In genomic region chr6:39849228-39849627, GRCh38 we compare ENCODE assay signal across 24 cellular contexts. TPM values are rescaled to one million over a fixed set of nuclear protein-coding genes. Genes with fewer than 3 reads are reported as not detected.
"Had no signal": no experiment of that assay in that cellular context is flagged by ENCODE, and none has a peak within 500 bp of the region (broad histone marks: within the 10 kb centered on the region; RNA-seq: fewer than 3 reads in every experiment).

No MANE protein-coding gene starts in this region.

- H3K9me3 ChIP-seq: psoas muscle, right atrium auricular region, suprapubic skin, vagina had no signal

- H3K36me3 ChIP-seq: right atrium auricular region, suprapubic skin, vagina had no signal

- ATAC-seq: activated CD4-positive, alpha-beta T cell treated with anti-CD3 and anti-CD28 coated beads for 36 hours; activated T-cell treated with anti-CD3 and anti-CD28 coated beads, Interleukin-2, amount 50 U/mL, for 4 hours; natural killer cell; psoas muscle; stimulated activated effector memory CD8-positive, alpha-beta T cell treated with anti-CD3 and anti-CD28 coated beads, Interleukin-12 subunit alpha, Interleukin-12 subunit beta, amount 100 ng/mL, for 72 hours; stimulated activated naive CD8-positive, alpha-beta T cell treated with anti-CD3 and anti-CD28 coated beads, Interleukin-15, amount 100 ng/mL, for 72 hours had no signal

- H3K9me3 Mint-ChIP-seq: activated B cell treated with CpG ODN at 0.5 μM for 24 hours; activated naive CD8-positive, alpha-beta T cell treated with anti-CD3 and anti-CD28 coated beads for 36 hours; activated T-cell treated with anti-CD3 and anti-CD28 coated beads, Interleukin-2, amount 50 U/mL, for 4 hours; dendritic cell treated with granulocyte-macrophage colony-stimulating factor and Interleukin-4, amounts not matched to agents 40 ng/mL and 50 ng/mL, for 4 days; mesothelial cell of epicardium; natural killer cell; stimulated activated effector memory CD8-positive, alpha-beta T cell treated with anti-CD3 and anti-CD28 coated beads, Interleukin-12 subunit alpha, Interleukin-12 subunit beta, amount 100 ng/mL, for 72 hours; stimulated activated naive CD8-positive, alpha-beta T cell treated with anti-CD3 and anti-CD28 coated beads, Interleukin-15, amount 100 ng/mL, for 72 hours had no signal

- H3K27me3 Mint-ChIP-seq: stimulated activated naive CD8-positive, alpha-beta T cell treated with anti-CD3 and anti-CD28 coated beads, Interleukin-15, amount 100 ng/mL, for 72 hours; type B pancreatic cell had no signal

- H3K27me3 ChIP-seq: right atrium auricular region, suprapubic skin, vagina had no signal

- H3K36me3 Mint-ChIP-seq: activated naive CD8-positive, alpha-beta T cell treated with anti-CD3 and anti-CD28 coated beads for 36 hours; mesothelial cell of epicardium; natural killer cell; stimulated activated effector memory CD8-positive, alpha-beta T cell treated with anti-CD3 and anti-CD28 coated beads, Interleukin-12 subunit alpha, Interleukin-12 subunit beta, amount 100 ng/mL, for 72 hours; type B pancreatic cell had no signal

- H3K27ac ChIP-seq: psoas muscle, suprapubic skin, vagina had no signal

- H3K4me1 ChIP-seq: suprapubic skin had no signal

- H3K4me3 ChIP-seq: psoas muscle, right atrium auricular region, suprapubic skin, vagina had no signal

- H3K4me1 Mint-ChIP-seq: activated B cell treated with CpG ODN at 0.5 μM for 24 hours; activated CD4-positive, alpha-beta T cell treated with anti-CD3 and anti-CD28 coated beads for 36 hours; activated naive CD8-positive, alpha-beta T cell treated with anti-CD3 and anti-CD28 coated beads for 36 hours; natural killer cell; stimulated activated effector memory CD8-positive, alpha-beta T cell treated with anti-CD3 and anti-CD28 coated beads, Interleukin-12 subunit alpha, Interleukin-12 subunit beta, amount 100 ng/mL, for 72 hours; stimulated activated naive CD8-positive, alpha-beta T cell treated with anti-CD3 and anti-CD28 coated beads, Interleukin-15, amount 100 ng/mL, for 72 hours had no signal

- DNase-seq: activated B cell treated with CpG ODN at 0.5 μM for 24 hours; activated CD4-positive, alpha-beta T cell treated with anti-CD3 and anti-CD28 coated beads for 36 hours; activated CD4-positive, alpha-beta T cell treated with anti-CD3 and anti-CD28 coated beads, Interleukin-2, amount 50 U/mL, for 4 hours; activated CD8-positive, alpha-beta memory T cell treated with anti-CD3 and anti-CD28 coated beads, Interleukin-2, amount 50 U/mL, for 48 hours; activated naive CD4-positive, alpha-beta T cell treated with Interleukin-2 at 50 U/mL for 16 hours; activated naive CD8-positive, alpha-beta T cell treated with anti-CD3 and anti-CD28 coated beads for 36 hours; activated T-cell treated with anti-CD3 and anti-CD28 coated beads, Interleukin-2, amount 50 U/mL, for 4 hours; cerebellar nuclear complex; effector CD8-positive, alpha-beta T cell; natural killer cell; psoas muscle; stimulated activated CD4-positive, alpha-beta T cell treated with anti-CD3 and anti-CD28 coated beads, Interleukin-1b, Interleukin-23, amount 100 ng/mL, for 48 hours; stimulated activated naive CD8-positive, alpha-beta T cell treated with anti-CD3 and anti-CD28 coated beads, Interleukin-15, amount 100 ng/mL, for 72 hours; T-helper 9 cell had no signal

- H3K27ac Mint-ChIP-seq: activated B cell treated with CpG ODN at 0.5 μM for 24 hours; activated CD4-positive, alpha-beta T cell treated with anti-CD3 and anti-CD28 coated beads for 36 hours; activated naive CD8-positive, alpha-beta T cell treated with anti-CD3 and anti-CD28 coated beads for 36 hours; dendritic cell treated with granulocyte-macrophage colony-stimulating factor and Interleukin-4, amounts not matched to agents 40 ng/mL and 50 ng/mL, for 4 days; mesothelial cell of epicardium; natural killer cell; stimulated activated effector memory CD8-positive, alpha-beta T cell treated with anti-CD3 and anti-CD28 coated beads, Interleukin-12 subunit alpha, Interleukin-12 subunit beta, amount 100 ng/mL, for 72 hours; stimulated activated naive CD8-positive, alpha-beta T cell treated with anti-CD3 and anti-CD28 coated beads, Interleukin-15, amount 100 ng/mL, for 72 hours; type B pancreatic cell had no signal

- H3K4me3 Mint-ChIP-seq: activated B cell treated with CpG ODN at 0.5 μM for 24 hours; activated CD4-positive, alpha-beta T cell treated with anti-CD3 and anti-CD28 coated beads for 36 hours; activated naive CD8-positive, alpha-beta T cell treated with anti-CD3 and anti-CD28 coated beads for 36 hours; activated T-cell treated with anti-CD3 and anti-CD28 coated beads, Interleukin-2, amount 50 U/mL, for 4 hours; dendritic cell treated with granulocyte-macrophage colony-stimulating factor and Interleukin-4, amounts not matched to agents 40 ng/mL and 50 ng/mL, for 4 days; mesothelial cell of epicardium; natural killer cell; stimulated activated effector memory CD8-positive, alpha-beta T cell treated with anti-CD3 and anti-CD28 coated beads, Interleukin-12 subunit alpha, Interleukin-12 subunit beta, amount 100 ng/mL, for 72 hours; stimulated activated naive CD8-positive, alpha-beta T cell treated with anti-CD3 and anti-CD28 coated beads, Interleukin-15, amount 100 ng/mL, for 72 hours; type B pancreatic cell had no signal

RNA-seq across cellular contexts. Expression of gene DAAM2, which starts 57.1 kb away (rescaled TPM):
- total RNA-seq: activated B cell treated with CpG ODN at 0.5 μM for 24 hours; activated CD4-positive, alpha-beta T cell treated with anti-CD3 and anti-CD28 coated beads for 36 hours; activated CD8-positive, alpha-beta memory T cell treated with anti-CD3 and anti-CD28 coated beads for 36 hours; activated naive CD8-positive, alpha-beta T cell treated with anti-CD3 and anti-CD28 coated beads for 36 hours; natural killer cell; T-helper 1 cell treated with Interleukin-12 subunit alpha and Interleukin-12 subunit beta and Interleukin-4 antibody, amounts not matched to agents 30 ng/mL and 1 ng/mL, for 36 hours had no signal
- polyA plus RNA-seq: keratinocyte had no signal
